17 cellular contexts compared by ENCODE assay signal in the genomic region with DNA sequence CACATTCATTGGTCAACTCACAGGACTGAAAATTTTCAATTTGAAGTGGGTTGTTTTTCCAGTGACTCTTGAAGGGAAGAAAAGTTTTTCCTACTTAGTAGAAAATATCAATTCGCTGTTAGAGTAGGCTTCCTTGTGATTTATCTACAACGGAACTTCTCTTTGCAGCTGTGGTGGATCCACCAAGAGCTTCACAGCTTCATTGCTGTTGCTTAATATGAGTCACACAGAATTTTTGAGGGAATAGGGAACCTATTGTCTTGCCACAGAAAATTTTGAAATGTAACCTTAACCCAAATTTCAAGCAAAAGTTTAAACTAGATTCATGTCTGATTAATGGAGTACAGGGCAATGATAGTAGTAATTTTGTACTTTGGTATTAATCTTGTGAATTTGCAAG.
"Had no signal": no experiment of that assay in that cellular context is flagged by ENCODE, and none has a peak within 500 bp of the region (broad histone marks: within the 10 kb centered on the region; RNA-seq: fewer than 3 reads in every experiment).

No MANE protein-coding gene starts in this region.

- H3K36me3 Mint-ChIP-seq: activated naive CD4-positive, alpha-beta T cell treated with anti-CD3 and anti-CD28 coated beads, Interleukin-2, amount 50 U/mL, for 24 hours; stimulated activated naive B cell treated with anti-CD40 and anti-IgM and Interleukin-4, amounts not matched to agents 10 μg/mL and 1 μg/mL and 100 μg/mL, for 72 hours had no signal

- DNase-seq: activated CD4-positive, alpha-beta T cell treated with anti-CD3 and anti-CD28 coated beads, Interleukin-2, amount 50 U/mL, for 4 hours; activated gamma-delta T cell; adrenal gland; body of pancreas; dermis blood vessel endothelial cell; effector memory CD4-positive, alpha-beta T cell; esophagus squamous epithelium; foreskin keratinocyte; left cardiac atrium; lower lobe of right lung; spleen; stimulated activated naive B cell treated with anti-CD40 and anti-IgM and Interleukin-4, amounts not matched to agents 10 μg/mL and 1 μg/mL and 100 μg/mL, for 72 hours; upper lobe of right lung had no signal

- H3K4me3 Mint-ChIP-seq: activated naive CD4-positive, alpha-beta T cell treated with anti-CD3 and anti-CD28 coated beads, Interleukin-2, amount 50 U/mL, for 24 hours; nephron; stimulated activated naive B cell treated with anti-CD40 and anti-IgM and Interleukin-4, amounts not matched to agents 10 μg/mL and 1 μg/mL and 100 μg/mL, for 72 hours had no signal

- H3K4me1 ChIP-seq: adrenal gland, body of pancreas, esophagus squamous epithelium, foreskin keratinocyte, lower lobe of right lung, spleen, upper lobe of right lung had no signal

- H3K79me2 ChIP-seq: hepatocyte had no signal

- H3K27ac ChIP-seq: adrenal gland, body of pancreas, esophagus squamous epithelium, foreskin keratinocyte, hepatocyte, lower lobe of right lung, spleen, upper lobe of right lung had no signal

- H3K36me3 ChIP-seq: adrenal gland, esophagus squamous epithelium, lower lobe of right lung, spleen, upper lobe of right lung had no signal

- H3K4me1 Mint-ChIP-seq: activated naive CD4-positive, alpha-beta T cell treated with anti-CD3 and anti-CD28 coated beads, Interleukin-2, amount 50 U/mL, for 24 hours; nephron; stimulated activated naive B cell treated with anti-CD40 and anti-IgM and Interleukin-4, amounts not matched to agents 10 μg/mL and 1 μg/mL and 100 μg/mL, for 72 hours had no signal

- H3K27ac Mint-ChIP-seq: activated naive CD4-positive, alpha-beta T cell treated with anti-CD3 and anti-CD28 coated beads, Interleukin-2, amount 50 U/mL, for 24 hours; nephron; stimulated activated naive B cell treated with anti-CD40 and anti-IgM and Interleukin-4, amounts not matched to agents 10 μg/mL and 1 μg/mL and 100 μg/mL, for 72 hours had no signal

- H3K9me3 Mint-ChIP-seq: activated naive CD4-positive, alpha-beta T cell treated with anti-CD3 and anti-CD28 coated beads, Interleukin-2, amount 50 U/mL, for 24 hours had no signal

- H3K4me3 ChIP-seq: adrenal gland, body of pancreas, esophagus squamous epithelium, hepatocyte, lower lobe of right lung, spleen, upper lobe of right lung had no signal

- H3K27me3 ChIP-seq: adrenal gland, body of pancreas, esophagus squamous epithelium, foreskin keratinocyte, hepatocyte, spleen, upper lobe of right lung had no signal

- ATAC-seq: body of pancreas; foreskin keratinocyte; left cardiac atrium; sciatic nerve; stimulated activated naive B cell treated with anti-CD40 and anti-IgM and Interleukin-4, amounts not matched to agents 10 μg/mL and 1 μg/mL and 100 μg/mL, for 72 hours; upper lobe of right lung had no signal

- H3K9me3 ChIP-seq: adrenal gland, body of pancreas, esophagus squamous epithelium, lower lobe of right lung, upper lobe of right lung had no signal

- H3K4me2 ChIP-seq: hepatocyte had no signal

- H2AFZ ChIP-seq: hepatocyte had no signal
